In the genomic region with DNA sequence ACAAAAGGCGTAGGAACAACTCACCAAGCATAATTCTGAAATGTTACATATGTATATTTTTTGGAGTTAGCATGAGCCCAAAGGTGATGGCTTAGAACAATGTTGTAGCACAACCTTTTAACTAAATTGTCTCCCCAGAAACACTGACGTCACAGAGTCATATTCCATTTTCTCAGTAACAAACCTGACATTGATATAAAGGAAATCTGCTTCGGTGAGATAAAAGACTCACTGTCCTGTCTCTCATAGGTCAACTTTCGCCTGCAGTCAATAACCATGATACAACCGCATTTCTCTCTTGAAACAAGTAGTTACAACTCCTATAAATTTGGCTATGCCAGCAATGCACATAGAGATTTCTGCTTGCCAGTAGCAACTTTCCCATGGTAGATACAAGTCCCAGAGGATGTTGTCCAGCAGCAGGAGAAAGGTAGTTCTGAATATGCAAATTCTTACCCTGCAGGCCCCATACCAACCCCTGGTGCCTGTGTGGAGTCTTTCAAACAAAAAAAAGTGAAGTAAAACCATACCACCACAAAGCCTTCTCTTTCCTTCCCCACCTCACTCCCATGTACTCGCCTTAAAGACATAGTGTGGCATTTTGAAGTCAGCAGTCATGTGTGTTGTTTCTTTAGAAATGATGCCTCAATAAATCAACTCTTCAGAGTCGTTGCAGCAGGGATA, we compare ENCODE assay signal across 15 cellular contexts.
"Had no signal": no experiment of that assay in that cellular context is flagged by ENCODE, and none has a peak within 500 bp of the region (broad histone marks: within the 10 kb centered on the region; RNA-seq: fewer than 3 reads in every experiment).

No MANE protein-coding gene starts in this region.

- H3K9me3 ChIP-seq: body of pancreas, right lobe of liver, thoracic aorta had no signal

- H3K36me3 ChIP-seq: neural progenitor cell, thoracic aorta had no signal

- DNase-seq: activated CD4-positive, alpha-beta memory T cell treated with anti-CD3 and anti-CD28 coated beads, Interleukin-2, amount 10 ng/mL, durations not matched to agents 7 days and 5 days; activated CD4-positive, alpha-beta T cell treated with anti-CD3 and anti-CD28 coated beads for 4 hours; activated effector memory CD4-positive, alpha-beta T cell treated with Interleukin-2 at 50 U/mL for 16 hours; activated naive CD4-positive, alpha-beta T cell treated with anti-CD3 and anti-CD28 coated beads, Interleukin-2, amount 50 U/mL, for 16 hours; activated T-cell treated with anti-CD3 and anti-CD28 coated beads, Interleukin-2, amount 50 U/mL, for 4 hours; body of pancreas; caudate nucleus; erythroblast; islet precursor cell; naive B cell; right lobe of liver had no signal

- H3K4me2 ChIP-seq: neural progenitor cell had no signal

- H3K4me1 ChIP-seq: body of pancreas, neural progenitor cell, right lobe of liver had no signal

- H3K9ac ChIP-seq: neural progenitor cell had no signal

- H3K4me3 ChIP-seq: body of pancreas, neural progenitor cell, right lobe of liver, thoracic aorta had no signal

- H3K27me3 Mint-ChIP-seq: activated CD4-positive, alpha-beta memory T cell treated with anti-CD3 and anti-CD28 coated beads, Interleukin-2, amount 10 ng/mL, durations not matched to agents 7 days and 5 days; naive B cell had no signal

- FAIRE-seq: colon had no signal

- H3K4me3 Mint-ChIP-seq: activated CD4-positive, alpha-beta memory T cell treated with anti-CD3 and anti-CD28 coated beads, Interleukin-2, amount 10 ng/mL, durations not matched to agents 7 days and 5 days; activated T-cell treated with anti-CD3 and anti-CD28 coated beads, Interleukin-2, amount 50 U/mL, for 4 hours; naive B cell; neural progenitor cell had no signal

- H3K4me1 Mint-ChIP-seq: activated CD4-positive, alpha-beta memory T cell treated with anti-CD3 and anti-CD28 coated beads, Interleukin-2, amount 10 ng/mL, durations not matched to agents 7 days and 5 days; neural progenitor cell had no signal

- H2AFZ ChIP-seq: neural progenitor cell had no signal

- H3K9me3 Mint-ChIP-seq: activated CD4-positive, alpha-beta memory T cell treated with anti-CD3 and anti-CD28 coated beads, Interleukin-2, amount 10 ng/mL, durations not matched to agents 7 days and 5 days; activated T-cell treated with anti-CD3 and anti-CD28 coated beads, Interleukin-2, amount 50 U/mL, for 4 hours; naive B cell; neural progenitor cell had no signal

- H3K27ac ChIP-seq: body of pancreas, neural progenitor cell, right lobe of liver, thoracic aorta, VCaP had no signal

- H3K27me3 ChIP-seq: body of pancreas, neural progenitor cell, right lobe of liver had no signal

- H3K27ac Mint-ChIP-seq: activated CD4-positive, alpha-beta memory T cell treated with anti-CD3 and anti-CD28 coated beads, Interleukin-2, amount 10 ng/mL, durations not matched to agents 7 days and 5 days; neural progenitor cell had no signal

- ATAC-seq: activated T-cell treated with anti-CD3 and anti-CD28 coated beads, Interleukin-2, amount 50 U/mL, for 4 hours; body of pancreas; right lobe of liver had no signal
